8 cellular contexts compared by ENCODE assay signal in genomic region chr11:43311791-43312607, GRCh38. TPM values are rescaled to one million over a fixed set of nuclear protein-coding genes. Genes with fewer than 3 reads are reported as not detected.
A peak's percentile ranks its signal among the peaks of the same experiment; 100 is the strongest.
DNase-seq lines count a peak whose midpoint lies in the region; ATAC-seq and TF ChIP-seq lines count a peak whose summit lies in the region.

API5 (plus strand) TSS chr11:43311996; CDS start chr11:43312128, 132 bp downstream.

- H3K27me3 Mint-ChIP-seq in activated CD4-positive, alpha-beta T cell treated with anti-CD3 and anti-CD28 coated beads, Interleukin-2, amount 10 ng/mL, durations not matched to agents 24 days and 14 days = no peaks in the 10 kb centered on the region

- intact Hi-C loops in activated CD4-positive, alpha-beta T cell treated with anti-CD3 and anti-CD28 coated beads, Interleukin-2, amount 10 ng/mL, durations not matched to agents 24 days and 14 days (cut with micrococcal nuclease) = loop anchor here (1.0 to 10.0 kb wide), 10 partner anchors 46 to 783 kb away; partner anchors contain the start of genes EXT2, HSD17B12 and TTC17
- intact Hi-C loops in left colon (cut with DNase I, micrococcal nuclease) = no loop called here

- peak; percentile 98 for ATAC-seq in GM19328 (IDR thresholded peaks at IDR 0.05; ENCODE audit: unreplicated experiment)
- ATAC-seq in HG03520 (IDR thresholded peaks at IDR 0.05; ENCODE audit: unreplicated experiment) = peak; percentile 98
- peak; percentile 99 for ATAC-seq in left colon

- peaks cover 33% of the 10 kb centered on the region for H3K4me1 Mint-ChIP-seq in activated CD4-positive, alpha-beta T cell treated with anti-CD3 and anti-CD28 coated beads, Interleukin-2, amount 10 ng/mL, durations not matched to agents 24 days and 14 days

- DNase-seq in NCI-H526 treated with DMSO at 0.1 percent for 48 hours (lab: John Stamatoyannopoulos, UW) = peak; percentile 96
- DNase-seq in activated CD4-positive, alpha-beta T cell treated with anti-CD3 and anti-CD28 coated beads, Interleukin-2, amount 10 ng/mL, durations not matched to agents 24 days and 14 days = peak; percentile 98
- peak; percentile 94 for DNase-seq in coronary artery (ENCODE audit: low spot score)
- peak; percentile 89 to 92 for DNase-seq in left colon
- peak; percentile 95 for DNase-seq in stimulated activated CD4-positive, alpha-beta T cell treated with anti-CD3 and anti-CD28 coated beads, Interleukin-1b, Interleukin-23, amount 100 ng/mL, for 48 hours

- H3K9me3 Mint-ChIP-seq in activated CD4-positive, alpha-beta T cell treated with anti-CD3 and anti-CD28 coated beads, Interleukin-2, amount 10 ng/mL, durations not matched to agents 24 days and 14 days = no peaks in the 10 kb centered on the region

- peak within 1 kb of the TSS; percentile 76 for H3K27ac ChIP-seq in C4-2B
- peak within 1 kb of the TSS; percentile 76 to 85 for H3K27ac ChIP-seq in coronary artery

- H3K27ac Mint-ChIP-seq in activated CD4-positive, alpha-beta T cell treated with anti-CD3 and anti-CD28 coated beads, Interleukin-2, amount 10 ng/mL, durations not matched to agents 24 days and 14 days = peak within 1 kb of the TSS; percentile 92

- peaks cover 9% of the 10 kb centered on the region for H3K36me3 Mint-ChIP-seq in activated CD4-positive, alpha-beta T cell treated with anti-CD3 and anti-CD28 coated beads, Interleukin-2, amount 10 ng/mL, durations not matched to agents 24 days and 14 days (ENCODE audit: low read depth)

- peak within 1 kb of the TSS; percentile 82 for H3K4me3 ChIP-seq in coronary artery

- H3K4me3 Mint-ChIP-seq in activated CD4-positive, alpha-beta T cell treated with anti-CD3 and anti-CD28 coated beads, Interleukin-2, amount 10 ng/mL, durations not matched to agents 24 days and 14 days = peak within 1 kb of the TSS; percentile 92

- TF ChIP-seq CTCF in C4-2B (conservative IDR thresholded peaks at IDR 0.05) (peak; percentile 91), coronary artery (IDR thresholded peaks at IDR 0.05) (peak; percentile 68)

RNA-seq across cellular contexts. Expression of gene API5, which starts in this region (rescaled TPM):
- 171 and 182 TPM in 2 replicates for total RNA-seq in activated CD4-positive, alpha-beta T cell treated with anti-CD3 and anti-CD28 coated beads, Interleukin-2, amount 10 ng/mL, durations not matched to agents 24 days and 14 days
- total RNA-seq in left colon = 10 to 100 TPM; 74.3 to 78.7 TPM

Comparison
In these comparisons a context has a peak if more than half of its experiments do, and no peak if none do; other contexts are left out.
1. Peak in every context shown above with its lines: DNase-seq, ATAC-seq, H3K4me3 ChIP-seq and H3K27ac ChIP-seq.